ENCODE assay signal across 8 cellular contexts in genomic region chr15:45377630-45378148, GRCh38. TPM values are rescaled to one million over a fixed set of nuclear protein-coding genes. Genes with fewer than 3 reads are reported as not detected.
DNase-seq lines count a peak whose midpoint lies in the region; ATAC-seq and TF ChIP-seq lines count a peak whose summit lies in the region.

No MANE protein-coding gene starts in this region.

- H3K4me3 ChIP-seq in CD8-positive, alpha-beta T cell (ENCODE audit: low read depth, low read length), result peak overlapping the region; percentile 79
- H3K4me3 ChIP-seq in coronary artery (peak overlapping the region; percentile 80), mesenchymal stem cell (ENCODE audit: insufficient read depth in 1 of 2, low read depth in 1 of 2, low read length in 2 of 2) (peak overlapping the region in 1 of 2 experiments; percentile 76)

- no peak overlapping the region for H2BK15ac ChIP-seq in mesenchymal stem cell (ENCODE audit: low read depth, poor library complexity, severe bottlenecking)

- peak overlapping the region in 1 of 2 experiments; percentile 69 for H3K23ac ChIP-seq in mesenchymal stem cell (ENCODE audit: low read length in 2 of 2)

- no peaks in the 10 kb centered on the region for H3K79me1 ChIP-seq in mesenchymal stem cell (replicated peaks; ENCODE audit: low read length, poor library complexity, severe bottlenecking)

- H2AK5ac ChIP-seq in mesenchymal stem cell (ENCODE audit: low read length, severe bottlenecking), result no peak overlapping the region

- H2BK120ac ChIP-seq in mesenchymal stem cell (ENCODE audit: low read depth, low read length), result no peak overlapping the region

- H3K27ac Mint-ChIP-seq in CD8-positive, alpha-beta T cell, result no peak overlapping the region

- H4K91ac ChIP-seq in mesenchymal stem cell (ENCODE audit: low read length), result no peak overlapping the region

- no peak overlapping the region for H3K4ac ChIP-seq in mesenchymal stem cell (ENCODE audit: low read depth in 1 of 2, low read length in 2 of 2)

- H3K36me3 Mint-ChIP-seq in CD8-positive, alpha-beta T cell, result no peaks in the 10 kb centered on the region

- TF ChIP-seq CTCF in CD8-positive, alpha-beta T cell (IDR thresholded peaks at IDR 0.05), result no peak
- TF ChIP-seq CTCF in coronary artery (IDR thresholded peaks at IDR 0.05), result no peak

- no peak overlapping the region for H3K14ac ChIP-seq in mesenchymal stem cell (ENCODE audit: low read length in 2 of 2)

- H3K4me1 ChIP-seq in CD8-positive, alpha-beta T cell (ENCODE audit: insufficient read depth, low read length), result peaks cover 17% of the 10 kb centered on the region
- peaks cover 12% of the 10 kb centered on the region for H3K4me1 ChIP-seq in mesenchymal stem cell (ENCODE audit: control insufficient read depth, insufficient read depth, low read depth, low read length)

- no peak overlapping the region for H2BK12ac ChIP-seq in mesenchymal stem cell (ENCODE audit: low read length in 2 of 2)

- peak overlapping the region in 1 of 2 experiments; percentile 76 for H3K18ac ChIP-seq in mesenchymal stem cell (ENCODE audit: low read depth in 1 of 2, low read length in 2 of 2)

- no peak overlapping the region for H2BK5ac ChIP-seq in mesenchymal stem cell (ENCODE audit: low read depth, low read length, poor library complexity, severe bottlenecking)

- CTCF ChIA-PET in CD8-positive, alpha-beta T cell (lab: Charles Lee), result interaction anchor here (2.9 kb wide), 1 partner anchor 22 kb away, joined by 11 read pairs; no protein-coding TSS in a partner anchor

- peak overlapping the region; percentile 54 for H3K9ac ChIP-seq in mesenchymal stem cell (ENCODE audit: low read length)

- no peak for ATAC-seq in CD8-positive, alpha-beta T cell
- peak; percentile 13 for ATAC-seq in GM21360 (IDR thresholded peaks at IDR 0.05; ENCODE audit: unreplicated experiment)

- WGBS in mesenchymal stem cell, result 1% methylated on average over 32 of the region's 32 CpGs

- no peak overlapping the region for H4K8ac ChIP-seq in mesenchymal stem cell (ENCODE audit: low read length)

- intact Hi-C loops in CD8-positive, alpha-beta T cell (cut with DNase I, micrococcal nuclease), result loop anchor here (1.0 kb wide), 2 partner anchors 25 to 170 kb away; a partner anchor contains a TSS

- POLR2A ChIA-PET in CD8-positive, alpha-beta T cell (lab: Charles Lee), result interaction anchor here (1.3 kb wide), 1 partner anchor 177 kb away, joined by 4 read pairs; no protein-coding TSS in a partner anchor

- peaks cover 23% of the 10 kb centered on the region for H3K4me1 Mint-ChIP-seq in CD8-positive, alpha-beta T cell (ENCODE audit: low read depth)

- H3K27ac ChIP-seq in CD8-positive, alpha-beta T cell (ENCODE audit: low read depth, low read length), result no peak overlapping the region
- H3K27ac ChIP-seq in coronary artery (peak overlapping the region; percentile 81 to 91), mesenchymal stem cell (ENCODE audit: low read length, poor library complexity, severe bottlenecking) (no peak overlapping the region)

- H3K27me3 ChIP-seq in CD8-positive, alpha-beta T cell (ENCODE audit: insufficient read depth, low read length), result peaks cover 5% of the 10 kb centered on the region
- peaks cover 43 to 54% of the 10 kb centered on the region in 2 experiments for H3K27me3 ChIP-seq in mesenchymal stem cell (ENCODE audit: control insufficient read depth in 1 of 2, insufficient read depth in 1 of 2, low read length in 2 of 2)

- H3K36me3 ChIP-seq in CD8-positive, alpha-beta T cell (ENCODE audit: insufficient read depth, low read length), result no peaks in the 10 kb centered on the region
- H3K36me3 ChIP-seq in mesenchymal stem cell (ENCODE audit: control insufficient read depth in 1 of 2, insufficient read depth in 2 of 2, low read depth in 1 of 2, low read length in 2 of 2), result no peaks in the 10 kb centered on the region

- peak overlapping the region; percentile 91 for H3K4me2 ChIP-seq in mesenchymal stem cell (ENCODE audit: low read length, poor library complexity, severe bottlenecking)

- H2AFZ ChIP-seq in mesenchymal stem cell (ENCODE audit: low read depth, low read length), result peak overlapping the region; percentile 53

- H3K27me3 Mint-ChIP-seq in CD8-positive, alpha-beta T cell (ENCODE audit: low read depth), result peaks cover 39% of the 10 kb centered on the region

- peak in 1 of 7 experiments; percentile 10 for DNase-seq in CD8-positive, alpha-beta T cell
- DNase-seq in NCI-H446 (lab: John Stamatoyannopoulos, UW) (peak; percentile 33 to 78), coronary artery (ENCODE audit: low spot score) (no peak), mesenchymal stem cell (no peak), ureter (ENCODE audit: low spot score) (peak; percentile 47), NCI-H526 treated with DMSO at 0.1 percent for 48 hours (lab: John Stamatoyannopoulos, UW) (no peak), mucosa of gallbladder (ENCODE audit: low spot score) (no peak)

- no peaks in the 10 kb centered on the region for H3K9me3 ChIP-seq in CD8-positive, alpha-beta T cell (ENCODE audit: low read length)
- H3K9me3 ChIP-seq in mesenchymal stem cell (ENCODE audit: control insufficient read depth, low read length), result no peaks in the 10 kb centered on the region

- no peaks in the 10 kb centered on the region for H3K9me3 Mint-ChIP-seq in CD8-positive, alpha-beta T cell

- H3K4me3 Mint-ChIP-seq in CD8-positive, alpha-beta T cell, result peak overlapping the region; percentile 85

RNA-seq across cellular contexts. Expression of gene GATM, which starts 0.7 kb away (rescaled TPM):
- under 1 TPM; 0.44 to 0.87 TPM for total RNA-seq in CD8-positive, alpha-beta T cell
- polyA plus RNA-seq in mesenchymal stem cell (2013, experiment 1 of 2), result 0.10 TPM
- polyA plus RNA-seq in mesenchymal stem cell (2013, experiment 2 of 2), result 0.12 TPM
- total RNA-seq in ureter (47.6 TPM), mucosa of gallbladder (136 TPM)

Comparison
In these comparisons a context has a peak if more than half of its experiments do, and no peak if none do; other contexts are left out.
1. DNase-seq: peak in NCI-H446 (2 of 2) and ureter (single experiment); none in coronary artery (single experiment), mesenchymal stem cell (single experiment), NCI-H526 treated with DMSO at 0.1 percent for 48 hours (single experiment) and mucosa of gallbladder (single experiment).
2. H3K27ac ChIP-seq: peak in coronary artery (2 of 2); none in CD8-positive, alpha-beta T cell (single experiment) and mesenchymal stem cell (single experiment).
3. RNA of gene GATM, which starts 0.7 kb away (total RNA-seq): 136 TPM in mucosa of gallbladder (single experiment) and 47.6 TPM in ureter (single experiment); 0.44 to 0.87 TPM in CD8-positive, alpha-beta T cell; every median in the first group is over 10 times any median in the second.